16 cellular contexts compared by ENCODE assay signal in genomic region chr6:135265278-135265677, GRCh38.
"Had no signal": no experiment of that assay in that cellular context is flagged by ENCODE, and none has a peak within 500 bp of the region (broad histone marks: within the 10 kb centered on the region; RNA-seq: fewer than 3 reads in every experiment).

No MANE protein-coding gene starts in this region.

- H3K4me1 Mint-ChIP-seq: T-helper 17 cell had no signal

- H3K4me1 ChIP-seq: foreskin keratinocyte had no signal

- H3K9me3 ChIP-seq: heart left ventricle, neutrophil had no signal

- DNase-seq: activated CD4-positive, alpha-beta memory T cell treated with anti-CD3 and anti-CD28 coated beads for 36 hours; activated CD4-positive, CD25-positive, alpha-beta regulatory T cell treated with anti-CD3 and anti-CD28 coated beads, Interleukin-2, amount 50 U/mL, for 72 hours; activated CD8-positive, alpha-beta memory T cell treated with anti-CD3 and anti-CD28 coated beads, Interleukin-2, amount 50 U/mL, for 4 hours; activated naive CD4-positive, alpha-beta T cell; foreskin keratinocyte; heart left ventricle; left colon; naive thymus-derived CD8-positive, alpha-beta T cell; posterior cingulate gyrus; right cardiac atrium; small intestine; T-helper 17 cell; trophoblast cell had no signal

- H3K27me3 ChIP-seq: cardiac muscle cell, foreskin keratinocyte, heart left ventricle, neutrophil had no signal

- H3K36me3 Mint-ChIP-seq: activated CD4-positive, alpha-beta memory T cell treated with anti-CD3 and anti-CD28 coated beads for 36 hours; naive thymus-derived CD8-positive, alpha-beta T cell had no signal

- H3K9me3 Mint-ChIP-seq: activated CD4-positive, alpha-beta memory T cell treated with anti-CD3 and anti-CD28 coated beads for 36 hours; naive thymus-derived CD8-positive, alpha-beta T cell had no signal

- H3K4me3 ChIP-seq: cardiac muscle cell, heart left ventricle, lung had no signal

- H3K36me3 ChIP-seq: cardiac muscle cell, heart left ventricle, neutrophil had no signal

- H3K4me3 Mint-ChIP-seq: activated CD4-positive, alpha-beta memory T cell treated with anti-CD3 and anti-CD28 coated beads for 36 hours; naive thymus-derived CD8-positive, alpha-beta T cell; T-helper 17 cell had no signal

- H3K27me3 Mint-ChIP-seq: activated CD4-positive, alpha-beta memory T cell treated with anti-CD3 and anti-CD28 coated beads for 36 hours had no signal

- H3K27ac Mint-ChIP-seq: activated CD4-positive, alpha-beta memory T cell treated with anti-CD3 and anti-CD28 coated beads for 36 hours; T-helper 17 cell had no signal

- H3K27ac ChIP-seq: cardiac muscle cell, foreskin keratinocyte, heart left ventricle, neutrophil had no signal

- ATAC-seq: foreskin keratinocyte; heart left ventricle; left colon; naive thymus-derived CD8-positive, alpha-beta T cell; right cardiac atrium; T-helper 17 cell had no signal
